14 cellular contexts compared by ENCODE assay signal in the genomic region with DNA sequence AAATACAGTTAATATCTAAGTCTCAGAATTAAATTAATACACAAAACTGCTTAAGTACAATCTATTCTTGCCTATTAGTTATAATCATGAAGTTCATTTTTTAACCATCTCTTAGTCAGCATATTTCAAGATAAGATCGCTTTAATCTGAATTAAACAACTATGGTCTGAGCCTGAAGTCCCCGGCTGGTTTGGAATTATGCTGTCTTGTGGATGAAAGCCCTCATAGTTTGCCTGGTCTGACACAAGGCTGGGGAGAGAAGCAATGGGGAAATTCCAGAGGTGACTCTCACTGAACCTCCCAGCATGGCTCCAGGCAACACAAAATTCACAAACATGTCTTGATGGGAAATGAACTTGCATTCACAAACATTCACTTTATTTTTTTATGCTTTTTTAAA. TPM values are rescaled to one million over a fixed set of nuclear protein-coding genes. Genes with fewer than 3 reads are reported as not detected.
A peak's percentile ranks its signal among the peaks of the same experiment; 100 is the strongest.
DNase-seq lines count a peak whose midpoint lies in the region; ATAC-seq and TF ChIP-seq lines count a peak whose summit lies in the region.
"Had no signal": no experiment of that assay in that cellular context is flagged by ENCODE, and none has a peak within 500 bp of the region (broad histone marks: within the 10 kb centered on the region; RNA-seq: fewer than 3 reads in every experiment).

No MANE protein-coding gene starts in this region.

- H3K27ac ChIP-seq in SK-N-MC, result no peak overlapping the region; the same call in 1 of the 2 replicates
- H3K27ac ChIP-seq in endodermal cell (ENCODE audit: low read depth, low read length), result no peak overlapping the region

- 60 to 76% methylated on average over 1 to 2 of the region's 2 CpGs for WGBS in endodermal cell (ENCODE audit: insufficient coverage in 1 of 2, insufficient read length in 1 of 2), 2 experiments

- CTCF ChIA-PET in activated naive CD4-positive, alpha-beta T cell treated with anti-CD3 and anti-CD28 coated beads for 36 hours (lab: Charles Lee), result no interaction called here

- ATAC-seq in left lobe of liver (peak; percentile 37), HG03025 (IDR thresholded peaks at IDR 0.05; ENCODE audit: low FRiP score, unreplicated experiment) (no peak), HG02623 (IDR thresholded peaks at IDR 0.05; ENCODE audit: unreplicated experiment) (no peak)
- ATAC-seq: activated T-helper 17 cell treated with anti-CD3 and anti-CD28 coated beads, Interleukin-2, amount 50 U/mL, for 72 hours; HCT116 had no signal

- H3K9me3 Mint-ChIP-seq in endodermal cell, result peaks cover 21% of the 10 kb centered on the region
- H3K9me3 Mint-ChIP-seq in activated naive CD4-positive, alpha-beta T cell treated with anti-CD3 and anti-CD28 coated beads for 36 hours, result peaks cover 4% of the 10 kb centered on the region

- intact Hi-C loops in activated naive CD4-positive, alpha-beta T cell treated with anti-CD3 and anti-CD28 coated beads for 36 hours (cut with micrococcal nuclease), result no loop called here

- H3K27me3 ChIP-seq in endodermal cell (ENCODE audit: control insufficient read depth, insufficient read depth, low read length, poor library complexity, severe bottlenecking), result no peaks in the 10 kb centered on the region
- H3K27me3 ChIP-seq: pancreas had no signal

- no peak overlapping the region for H3K27ac Mint-ChIP-seq in endodermal cell
- no peak overlapping the region for H3K27ac Mint-ChIP-seq in activated naive CD4-positive, alpha-beta T cell treated with anti-CD3 and anti-CD28 coated beads for 36 hours
- H3K27ac Mint-ChIP-seq: activated T-helper 17 cell treated with anti-CD3 and anti-CD28 coated beads, Interleukin-2, amount 50 U/mL, for 72 hours had no signal

- H3K4me3 Mint-ChIP-seq in endodermal cell, result no peak overlapping the region
- no peak overlapping the region for H3K4me3 Mint-ChIP-seq in activated naive CD4-positive, alpha-beta T cell treated with anti-CD3 and anti-CD28 coated beads for 36 hours
- H3K4me3 Mint-ChIP-seq: activated T-helper 17 cell treated with anti-CD3 and anti-CD28 coated beads, Interleukin-2, amount 50 U/mL, for 72 hours; brain had no signal

- H3K36me3 ChIP-seq in SK-N-MC (ENCODE audit: insufficient read depth, low read length), result no peaks in the 10 kb centered on the region
- no peaks in the 10 kb centered on the region for H3K36me3 ChIP-seq in endodermal cell (ENCODE audit: control insufficient read depth, insufficient read depth, low read length)
- H3K36me3 ChIP-seq: pancreas had no signal

- DNase-seq in AG10803 (ENCODE audit: low read depth) (peak; percentile 73), SK-N-MC (ENCODE audit: low read depth, low spot score) (peak; percentile 16), endodermal cell (peak; percentile 60), left lobe of liver (ENCODE audit: low spot score) (no peak), AG08396 (ENCODE audit: low spot score) (no peak)
- DNase-seq in activated naive CD4-positive, alpha-beta T cell treated with anti-CD3 and anti-CD28 coated beads for 36 hours, result no peak
- DNase-seq: activated CD4-positive, alpha-beta T cell treated with anti-CD3 and anti-CD28 coated beads, Interleukin-2, amount 50 U/mL, for 48 hours; pancreas; stimulated activated CD4-positive, alpha-beta T cell treated with anti-CD3 and anti-CD28 coated beads, Interleukin-12 subunit alpha, Interleukin-12 subunit beta, amount 100 ng/mL, for 4 hours had no signal

- no peaks in the 10 kb centered on the region for H3K36me3 Mint-ChIP-seq in endodermal cell (ENCODE audit: low read depth)
- H3K36me3 Mint-ChIP-seq in activated naive CD4-positive, alpha-beta T cell treated with anti-CD3 and anti-CD28 coated beads for 36 hours (ENCODE audit: low read depth), result no peaks in the 10 kb centered on the region

- peaks cover 4% of the 10 kb centered on the region for H3K4me1 Mint-ChIP-seq in endodermal cell
- H3K4me1 Mint-ChIP-seq in activated naive CD4-positive, alpha-beta T cell treated with anti-CD3 and anti-CD28 coated beads for 36 hours (ENCODE audit: low read depth), result no peaks in the 10 kb centered on the region
- H3K4me1 Mint-ChIP-seq: activated T-helper 17 cell treated with anti-CD3 and anti-CD28 coated beads, Interleukin-2, amount 50 U/mL, for 72 hours had no signal

- H3K4me3 ChIP-seq in AG10803 (ENCODE audit: low read length), result no peak overlapping the region
- peak overlapping the region; percentile 17; the same call in 1 of the 2 replicates for H3K4me3 ChIP-seq in SK-N-MC
- H3K4me3 ChIP-seq in endodermal cell (ENCODE audit: low read length), result no peak overlapping the region
- H3K4me3 ChIP-seq: pancreas had no signal

- H3K9me3 ChIP-seq in SK-N-MC (ENCODE audit: low read depth, low read length), result no peaks in the 10 kb centered on the region; the same call in 1 of the 2 replicates
- peaks cover 21% of the 10 kb centered on the region for H3K9me3 ChIP-seq in endodermal cell (ENCODE audit: control insufficient read depth, low read length)
- H3K9me3 ChIP-seq: pancreas had no signal

- no peaks in the 10 kb centered on the region for H3K27me3 Mint-ChIP-seq in endodermal cell (ENCODE audit: insufficient read depth)
- H3K27me3 Mint-ChIP-seq in activated naive CD4-positive, alpha-beta T cell treated with anti-CD3 and anti-CD28 coated beads for 36 hours (ENCODE audit: low read depth), result no peaks in the 10 kb centered on the region
- H3K27me3 Mint-ChIP-seq: activated T-helper 17 cell treated with anti-CD3 and anti-CD28 coated beads, Interleukin-2, amount 50 U/mL, for 72 hours had no signal

- no peaks in the 10 kb centered on the region for H3K4me1 ChIP-seq in endodermal cell (ENCODE audit: control insufficient read depth, insufficient read depth, low read length)
- H3K4me1 ChIP-seq: pancreas had no signal

- TF ChIP-seq CTCF in AG10803 (conservative IDR thresholded peaks at IDR 0.05; ENCODE audit: low read length) (no peak), endodermal cell (conservative IDR thresholded peaks at IDR 0.05) (no peak)

- H3K9ac ChIP-seq in SK-N-MC (ENCODE audit: insufficient read length) (peak overlapping the region; percentile 33), endodermal cell (ENCODE audit: extremely low read depth, low read length, poor library complexity, severe bottlenecking) (no peak overlapping the region)

RNA-seq across cellular contexts. Expression of gene GRAMD2B, which starts 28.0 kb away (rescaled TPM):
- total RNA-seq in endodermal cell (10 to 100 TPM in 1 of 2 donors, 1 to 10 TPM in 1; 8.4 to 11.1 TPM), left lobe of liver (18.7 TPM)
- polyA plus RNA-seq in endodermal cell (2013, experiment 1 of 2), result 4.0 TPM
- 6.3 TPM for polyA plus RNA-seq in endodermal cell (2013, experiment 2 of 2)
- total RNA-seq in activated naive CD4-positive, alpha-beta T cell treated with anti-CD3 and anti-CD28 coated beads for 36 hours, result 10 to 100 TPM in 1 of 2 experiments, 1 to 10 TPM in 1; 8.7 to 10.8 TPM

Comparison
In these comparisons a context has a peak if more than half of its experiments do, and no peak if none do; other contexts are left out.
1. DNase-seq: peak in AG10803 (single experiment), SK-N-MC (single experiment) and endodermal cell (single experiment); none in left lobe of liver (single experiment), AG08396 (single experiment) and activated naive CD4-positive, alpha-beta T cell treated with anti-CD3 and anti-CD28 coated beads for 36 hours (single experiment).